Comparison of ENCODE assay signal across 20 cellular contexts in genomic region chr11:117187799-117188481, GRCh38. TPM values are rescaled to one million over a fixed set of nuclear protein-coding genes. Genes with fewer than 3 reads are reported as not detected.
A peak's percentile ranks its signal among the peaks of the same experiment; 100 is the strongest.
DNase-seq lines count a peak whose midpoint lies in the region; ATAC-seq, FAIRE-seq and TF ChIP-seq lines count a peak whose summit lies in the region.
"Had no signal": no experiment of that assay in that cellular context is flagged by ENCODE, and none has a peak within 500 bp of the region (broad histone marks: within the 10 kb centered on the region; RNA-seq: fewer than 3 reads in every experiment).

No MANE protein-coding gene starts in this region.

- H4K20me1 ChIP-seq in HepG2 (ENCODE audit: insufficient read depth, low read length) = no peaks in the 10 kb centered on the region

- no CpG with 5 or more reads among the region's 16 CpGs for WGBS in right lobe of liver (ENCODE audit: insufficient coverage, low coverage, low lambda C conversion rate, missing lambda C conversion rate)
- 98% methylated on average over 11 of the region's 16 CpGs for WGBS in HepG2 (ENCODE audit: low lambda C conversion rate)

- H3K4me2 ChIP-seq in HepG2 (ENCODE audit: low read depth, low read length) = no peak overlapping the region

- H2AFZ ChIP-seq in HepG2 (ENCODE audit: low read length) = no peak overlapping the region

- TF ChIP-seq POLR2A in right lobe of liver (IDR thresholded peaks at IDR 0.05) (no peak), HepG2 (IDR thresholded peaks at IDR 0.05; ENCODE audit: insufficient read depth in 1 of 2, low read depth in 2 of 2, low read length in 2 of 2) (no peak)

- BruUV-seq in HepG2 (replicated peaks; lab: Mats Ljungman, UMichigan) = no TSS peak

- H3K4me1 ChIP-seq in right lobe of liver = no peaks in the 10 kb centered on the region
- H3K4me1 ChIP-seq in HepG2 (ENCODE audit: insufficient read depth, low read length) = peaks cover 20% of the 10 kb centered on the region

- intact Hi-C loops in right lobe of liver (cut with DNase I) = no loop called here
- intact Hi-C loops in HepG2 (cut with micrococcal nuclease; ENCODE audit: unreplicated experiment) = no loop called here
- intact Hi-C loops in posterior cingulate gyrus (cut with DNase I) = no loop called here

- no peak for TF ChIP-seq EP300 in HepG2 (IDR thresholded peaks at IDR 0.05; ENCODE audit: low read depth in 2 of 2, low read length in 2 of 2)
- TF ChIP-seq EP300 in HepG2 (CRISPR knock-in tag; IDR thresholded peaks at IDR 0.05; ENCODE audit: borderline replicate concordance) = no peak

- ATAC-seq in right lobe of liver = no peak
- no peak for ATAC-seq in HepG2
- no peak for ATAC-seq in GM19455 (IDR thresholded peaks at IDR 0.05; ENCODE audit: unreplicated experiment)
- ATAC-seq: activated CD4-positive, CD25-positive, alpha-beta regulatory T cell treated with anti-CD3 and anti-CD28 coated beads, Interleukin-2, amount 50 U/mL, for 24 hours; stimulated activated naive CD8-positive, alpha-beta T cell treated with anti-CD3 and anti-CD28 coated beads, Interleukin-15, Interleukin-2, amounts not matched to agents 100 U/mL and 50 U/mL, for 24 hours had no signal

- H3K9me3 ChIP-seq in right lobe of liver (no peaks in the 10 kb centered on the region), HepG2 (ENCODE audit: low read length) (no peaks in the 10 kb centered on the region)
- H3K9me3 ChIP-seq: esophagus muscularis mucosa had no signal

- H3K27ac ChIP-seq in right lobe of liver (no peak overlapping the region), HepG2 (ENCODE audit: extremely low read length, insufficient read depth, low read length) (no peak overlapping the region)

- H3K4me3 ChIP-seq in right lobe of liver (no peak overlapping the region), HepG2 (replicated peaks in 1 of 3; ENCODE audit: insufficient read depth in 1 of 3, low read depth in 2 of 3, low read length in 3 of 3) (no peak overlapping the region)
- H3K4me3 ChIP-seq: dorsolateral prefrontal cortex, esophagus muscularis mucosa, lung had no signal

- H3K79me2 ChIP-seq in HepG2 (ENCODE audit: insufficient read depth, low read length) = no peaks in the 10 kb centered on the region

- FAIRE-seq in HepG2 (lab: Jason Lieb, UNC) = no peak

- CTCF ChIA-PET in HepG2 (lab: Yijun Ruan, JAX; ENCODE audit: low intra/inter-chr PET ratio, low total read pairs) = no interaction called here

- POLR2A ChIA-PET in HepG2 (lab: Yijun Ruan, JAX) = no interaction called here

- no peak overlapping the region for H3K9ac ChIP-seq in HepG2 (ENCODE audit: insufficient read depth, low read depth, low read length)

- TF ChIP-seq CTCF in right lobe of liver (IDR thresholded peaks at IDR 0.05) = no peak
- no peak for TF ChIP-seq CTCF in HepG2 (CRISPR knock-in tag; IDR thresholded peaks at IDR 0.05)

- peaks cover 0 to 67% (median 26%) of the 10 kb centered on the region in 4 donors for H3K36me3 ChIP-seq in right lobe of liver
- peaks cover 8 to 21% of the 10 kb centered on the region in 2 experiments; a peak in 4 of 5 replicates for H3K36me3 ChIP-seq in HepG2 (replicated peaks in 1 of 2; ENCODE audit: control insufficient read depth in 1 of 2, insufficient read depth in 2 of 2, low read length in 2 of 2)

- no peak for TF ChIP-seq RAD21 in HepG2 (CRISPR knock-in tag; IDR thresholded peaks at IDR 0.05)

- DNase-seq in right lobe of liver = peak in 2 of 3 donors; percentile 14 to 45
- DNase-seq in HepG2 (ENCODE audit: low spot score) = no peak
- peak; percentile 35 for DNase-seq in ecto neural progenitor cell (ENCODE audit: low spot score)
- peak in 6 of 10 donors; percentile 4 to 71 (median 20) for DNase-seq in posterior cingulate gyrus
- DNase-seq in NCI-H1694 treated with DMSO at 0.1 percent for 48 hours (lab: John Stamatoyannopoulos, UW) = no peak
- DNase-seq in NCI-H2107 treated with DMSO at 0.1 percent for 48 hours (lab: John Stamatoyannopoulos, UW; ENCODE audit: unreplicated experiment) = no peak
- DNase-seq in activated naive CD4-positive, alpha-beta T cell (lab: John Stamatoyannopoulos, UW) = no peak
- DNase-seq: activated naive CD4-positive, alpha-beta T cell treated with anti-CD3 and anti-CD28 coated beads for 36 hours; EL; IMR-90; NCI-H187 treated with DMSO at 0.1 percent for 48 hours; NCI-H510A treated with DMSO at 0.1 percent for 48 hours; SHP77; stimulated activated naive CD8-positive, alpha-beta T cell treated with anti-CD3 and anti-CD28 coated beads, Interleukin-15, Interleukin-2, amounts not matched to agents 100 U/mL and 50 U/mL, for 24 hours; T-helper 2 cell had no signal

- in situ Hi-C loops in HepG2 (cut with HindIII; ENCODE audit: extremely low pct_ligation_motif_present, low pct_unique_long_range_greater_than_20kb) = no loop called here

- H3K27me3 ChIP-seq in right lobe of liver (no peaks in the 10 kb centered on the region), HepG2 (ENCODE audit: control insufficient read depth in 1 of 2, insufficient read depth in 2 of 2, low read length in 2 of 2) (no peaks in the 10 kb centered on the region)
- H3K27me3 ChIP-seq: dorsolateral prefrontal cortex, esophagus muscularis mucosa had no signal

RNA-seq across cellular contexts. Expression of gene SIDT2, which starts 9.4 kb away (rescaled TPM):
- total RNA-seq in right lobe of liver = 10 to 100 TPM; 24.6 to 49.9 (median 35.5) TPM
- total RNA-seq in HepG2 (2016; rRNA removed; fragmentation: Illumina TruSeq; extraction: Trizol) = 6.8 and 11.5 TPM in 2 replicates
- 8.7 and 10.3 TPM in 2 replicates for total RNA-seq in HepG2 (2016; cell fraction: cytosol; rRNA removed; fragmentation: Illumina TruSeq; extraction: Trizol; ENCODE audit: low read depth)
- total RNA-seq in HepG2 (2016; cell fraction: insoluble cytoplasmic fraction; rRNA removed; fragmentation: Illumina TruSeq; extraction: Trizol) = 6.4 and 12.0 TPM in 2 replicates
- total RNA-seq in HepG2 (2016; cell fraction: membrane; rRNA removed; fragmentation: Illumina TruSeq; extraction: Trizol) = 8.6 and 9.5 TPM in 2 replicates
- 15.6 and 17.2 TPM in 2 replicates for total RNA-seq in HepG2 (2016; cell fraction: nucleus; rRNA removed; fragmentation: Illumina TruSeq; extraction: Trizol)
- 26.8 and 28.0 TPM in 2 replicates for polyA plus RNA-seq in HepG2 (2011; rRNA removed)
- 10.5 and 14.3 TPM in 2 replicates for polyA plus RNA-seq in HepG2 (2011; cell fraction: cytosol; rRNA removed)
- 82.0 and 109 TPM in 2 replicates for polyA plus RNA-seq in HepG2 (2011; cell fraction: nucleus; rRNA removed)
- 15.1 and 15.4 TPM in 2 replicates for polyA plus RNA-seq in HepG2 (2012)
- 1.9 and 2.2 TPM in 2 replicates for polyA plus RNA-seq in HepG2 (2016; cell fraction: cytosol; fragmentation: Illumina TruSeq; extraction: Trizol; ENCODE audit: low read depth)
- 7.8 and 8.9 TPM in 2 replicates for polyA plus RNA-seq in HepG2 (2016; cell fraction: insoluble cytoplasmic fraction; fragmentation: Illumina TruSeq; extraction: Trizol; ENCODE audit: low read depth)
- polyA plus RNA-seq in HepG2 (2016; cell fraction: membrane; fragmentation: Illumina TruSeq; extraction: Trizol; ENCODE audit: low read depth) = 6.0 and 6.6 TPM in 2 replicates
- 24.9 and 26.7 TPM in 2 replicates for polyA plus RNA-seq in HepG2 (2016; cell fraction: nucleus; fragmentation: Illumina TruSeq; extraction: Trizol; ENCODE audit: insufficient read depth, low read depth)
- polyA minus RNA-seq in HepG2 (2011; rRNA and poly(A)+ RNA removed; ENCODE audit: low replicate concordance) = 25.1 and 71.4 TPM in 2 replicates
- polyA minus RNA-seq in HepG2 (2011; cell fraction: cytosol; rRNA and poly(A)+ RNA removed) = 11.7 and 19.1 TPM in 2 replicates
- 32.3 and 34.8 TPM in 2 replicates for polyA minus RNA-seq in HepG2 (2011; cell fraction: nucleus; rRNA and poly(A)+ RNA removed)

RNA-seq across cellular contexts. Expression of gene TAGLN, which starts 11.2 kb away (rescaled TPM):
- total RNA-seq in right lobe of liver (100 to 1,000 TPM in 4 of 6 experiments, 10 to 100 TPM in 2; 41.2 to 158 (median 112) TPM), HepG2 (2016; rRNA removed; fragmentation: Illumina TruSeq; extraction: Trizol) (75.4 and 93.7 TPM in 2 replicates)
- total RNA-seq in HepG2 (2016; cell fraction: cytosol; rRNA removed; fragmentation: Illumina TruSeq; extraction: Trizol; ENCODE audit: low read depth) = 15.8 and 16.5 TPM in 2 replicates
- 83.7 and 102 TPM in 2 replicates for total RNA-seq in HepG2 (2016; cell fraction: insoluble cytoplasmic fraction; rRNA removed; fragmentation: Illumina TruSeq; extraction: Trizol)
- 20.1 and 22.3 TPM in 2 replicates for total RNA-seq in HepG2 (2016; cell fraction: membrane; rRNA removed; fragmentation: Illumina TruSeq; extraction: Trizol)
- 36.8 and 37.1 TPM in 2 replicates for total RNA-seq in HepG2 (2016; cell fraction: nucleus; rRNA removed; fragmentation: Illumina TruSeq; extraction: Trizol)
- 12.6 and 14.1 TPM in 2 replicates for polyA plus RNA-seq in HepG2 (2011; rRNA removed)
- 11.6 and 11.8 TPM in 2 replicates for polyA plus RNA-seq in HepG2 (2011; cell fraction: cytosol; rRNA removed)
- polyA plus RNA-seq in HepG2 (2011; cell fraction: nucleus; rRNA removed) = 25.0 and 34.5 TPM in 2 replicates
- polyA plus RNA-seq in HepG2 (2012) = 3.6 and 5.8 TPM in 2 replicates
- polyA plus RNA-seq in HepG2 (2016; cell fraction: cytosol; fragmentation: Illumina TruSeq; extraction: Trizol; ENCODE audit: low read depth) = 19.4 and 20.0 TPM in 2 replicates
- polyA plus RNA-seq in HepG2 (2016; cell fraction: insoluble cytoplasmic fraction; fragmentation: Illumina TruSeq; extraction: Trizol; ENCODE audit: low read depth) = 110 TPM in 2 replicates
- polyA plus RNA-seq in HepG2 (2016; cell fraction: membrane; fragmentation: Illumina TruSeq; extraction: Trizol; ENCODE audit: low read depth) = 20.4 and 20.8 TPM in 2 replicates
- 55.4 and 61.9 TPM in 2 replicates for polyA plus RNA-seq in HepG2 (2016; cell fraction: nucleus; fragmentation: Illumina TruSeq; extraction: Trizol; ENCODE audit: insufficient read depth, low read depth)
- polyA minus RNA-seq in HepG2 (2011; rRNA and poly(A)+ RNA removed; ENCODE audit: low replicate concordance) = 1.5 and 8.0 TPM in 2 replicates
- polyA minus RNA-seq in HepG2 (2011; cell fraction: cytosol; rRNA and poly(A)+ RNA removed) = 2.4 and 3.3 TPM in 2 replicates
- polyA minus RNA-seq in HepG2 (2011; cell fraction: nucleus; rRNA and poly(A)+ RNA removed) = 5.0 and 7.5 TPM in 2 replicates

RNA-seq across cellular contexts. Expression of gene PAFAH1B2, which starts 43.9 kb away (rescaled TPM):
- 10 to 100 TPM; 22.2 to 39.1 (median 29.3) TPM for total RNA-seq in right lobe of liver
- total RNA-seq in HepG2 (2016; rRNA removed; fragmentation: Illumina TruSeq; extraction: Trizol) = 104 and 178 TPM in 2 replicates
- total RNA-seq in HepG2 (2016; cell fraction: cytosol; rRNA removed; fragmentation: Illumina TruSeq; extraction: Trizol; ENCODE audit: low read depth) = 34.4 and 37.3 TPM in 2 replicates
- 107 and 164 TPM in 2 replicates for total RNA-seq in HepG2 (2016; cell fraction: insoluble cytoplasmic fraction; rRNA removed; fragmentation: Illumina TruSeq; extraction: Trizol)
- 37.1 and 43.1 TPM in 2 replicates for total RNA-seq in HepG2 (2016; cell fraction: membrane; rRNA removed; fragmentation: Illumina TruSeq; extraction: Trizol)
- total RNA-seq in HepG2 (2016; cell fraction: nucleus; rRNA removed; fragmentation: Illumina TruSeq; extraction: Trizol) = 42.3 and 46.9 TPM in 2 replicates
- 27.0 and 28.8 TPM in 2 replicates for polyA plus RNA-seq in HepG2 (2011; rRNA removed)
- 21.8 and 24.3 TPM in 2 replicates for polyA plus RNA-seq in HepG2 (2011; cell fraction: cytosol; rRNA removed)
- polyA plus RNA-seq in HepG2 (2011; cell fraction: nucleus; rRNA removed) = 15.1 and 15.4 TPM in 2 replicates
- polyA plus RNA-seq in HepG2 (2012) = 23.9 and 26.9 TPM in 2 replicates
- 2.7 and 3.0 TPM in 2 replicates for polyA plus RNA-seq in HepG2 (2016; cell fraction: cytosol; fragmentation: Illumina TruSeq; extraction: Trizol; ENCODE audit: low read depth)
- 70.7 and 75.2 TPM in 2 replicates for polyA plus RNA-seq in HepG2 (2016; cell fraction: insoluble cytoplasmic fraction; fragmentation: Illumina TruSeq; extraction: Trizol; ENCODE audit: low read depth)
- 12.5 and 14.8 TPM in 2 replicates for polyA plus RNA-seq in HepG2 (2016; cell fraction: membrane; fragmentation: Illumina TruSeq; extraction: Trizol; ENCODE audit: low read depth)
- polyA plus RNA-seq in HepG2 (2016; cell fraction: nucleus; fragmentation: Illumina TruSeq; extraction: Trizol; ENCODE audit: insufficient read depth, low read depth) = 26.9 and 30.3 TPM in 2 replicates
- 84.0 and 119 TPM in 2 replicates for polyA minus RNA-seq in HepG2 (2011; rRNA and poly(A)+ RNA removed; ENCODE audit: low replicate concordance)
- polyA minus RNA-seq in HepG2 (2011; cell fraction: cytosol; rRNA and poly(A)+ RNA removed) = 68.8 and 69.8 TPM in 2 replicates
- polyA minus RNA-seq in HepG2 (2011; cell fraction: nucleus; rRNA and poly(A)+ RNA removed) = 42.0 and 56.1 TPM in 2 replicates

RNA-seq across cellular contexts. Expression of gene PCSK7, which starts 43.9 kb away (rescaled TPM):
- total RNA-seq in right lobe of liver (10 to 100 TPM; 19.3 to 28.5 (median 25.8) TPM), HepG2 (2016; rRNA removed; fragmentation: Illumina TruSeq; extraction: Trizol) (6.8 and 13.8 TPM in 2 replicates)
- 7.8 and 8.9 TPM in 2 replicates for total RNA-seq in HepG2 (2016; cell fraction: cytosol; rRNA removed; fragmentation: Illumina TruSeq; extraction: Trizol; ENCODE audit: low read depth)
- 8.1 and 12.0 TPM in 2 replicates for total RNA-seq in HepG2 (2016; cell fraction: insoluble cytoplasmic fraction; rRNA removed; fragmentation: Illumina TruSeq; extraction: Trizol)
- total RNA-seq in HepG2 (2016; cell fraction: membrane; rRNA removed; fragmentation: Illumina TruSeq; extraction: Trizol) = 6.1 and 6.3 TPM in 2 replicates
- 16.5 and 17.3 TPM in 2 replicates for total RNA-seq in HepG2 (2016; cell fraction: nucleus; rRNA removed; fragmentation: Illumina TruSeq; extraction: Trizol)
- polyA plus RNA-seq in HepG2 (2011; rRNA removed) = 13.4 and 14.4 TPM in 2 replicates
- 6.8 and 10.0 TPM in 2 replicates for polyA plus RNA-seq in HepG2 (2011; cell fraction: cytosol; rRNA removed)
- polyA plus RNA-seq in HepG2 (2011; cell fraction: nucleus; rRNA removed) = 63.6 and 86.3 TPM in 2 replicates
- 4.8 and 7.7 TPM in 2 replicates for polyA plus RNA-seq in HepG2 (2012)
- polyA plus RNA-seq in HepG2 (2016; cell fraction: cytosol; fragmentation: Illumina TruSeq; extraction: Trizol; ENCODE audit: low read depth) = 1.6 and 1.8 TPM in 2 replicates
- polyA plus RNA-seq in HepG2 (2016; cell fraction: insoluble cytoplasmic fraction; fragmentation: Illumina TruSeq; extraction: Trizol; ENCODE audit: low read depth) = 7.1 and 8.6 TPM in 2 replicates
- 3.0 and 4.2 TPM in 2 replicates for polyA plus RNA-seq in HepG2 (2016; cell fraction: membrane; fragmentation: Illumina TruSeq; extraction: Trizol; ENCODE audit: low read depth)
- polyA plus RNA-seq in HepG2 (2016; cell fraction: nucleus; fragmentation: Illumina TruSeq; extraction: Trizol; ENCODE audit: insufficient read depth, low read depth) = 59.8 and 63.8 TPM in 2 replicates
- 16.5 and 37.7 TPM in 2 replicates for polyA minus RNA-seq in HepG2 (2011; rRNA and poly(A)+ RNA removed; ENCODE audit: low replicate concordance)
- 3.3 and 6.0 TPM in 2 replicates for polyA minus RNA-seq in HepG2 (2011; cell fraction: cytosol; rRNA and poly(A)+ RNA removed)
- 13.0 and 13.4 TPM in 2 replicates for polyA minus RNA-seq in HepG2 (2011; cell fraction: nucleus; rRNA and poly(A)+ RNA removed)

RNA-seq across cellular contexts. Expression of gene RNF214, which starts 44.5 kb away (rescaled TPM):
- 1 to 10 TPM; 5.6 to 9.4 (median 7.3) TPM for total RNA-seq in right lobe of liver
- total RNA-seq in HepG2 (2016; rRNA removed; fragmentation: Illumina TruSeq; extraction: Trizol) = 10.7 and 12.4 TPM in 2 replicates
- 4.7 and 5.5 TPM in 2 replicates for total RNA-seq in HepG2 (2016; cell fraction: cytosol; rRNA removed; fragmentation: Illumina TruSeq; extraction: Trizol; ENCODE audit: low read depth)
- 10.0 and 10.5 TPM in 2 replicates for total RNA-seq in HepG2 (2016; cell fraction: insoluble cytoplasmic fraction; rRNA removed; fragmentation: Illumina TruSeq; extraction: Trizol)
- total RNA-seq in HepG2 (2016; cell fraction: membrane; rRNA removed; fragmentation: Illumina TruSeq; extraction: Trizol) = 8.0 and 9.2 TPM in 2 replicates
- total RNA-seq in HepG2 (2016; cell fraction: nucleus; rRNA removed; fragmentation: Illumina TruSeq; extraction: Trizol) = 11.2 and 11.4 TPM in 2 replicates
- 12.6 and 12.8 TPM in 2 replicates for polyA plus RNA-seq in HepG2 (2011; rRNA removed)
- 5.0 and 8.9 TPM in 2 replicates for polyA plus RNA-seq in HepG2 (2011; cell fraction: cytosol; rRNA removed)
- polyA plus RNA-seq in HepG2 (2011; cell fraction: nucleus; rRNA removed) = 20.8 and 21.2 TPM in 2 replicates
- 9.1 and 10.6 TPM in 2 replicates for polyA plus RNA-seq in HepG2 (2012)
- 2.7 and 3.1 TPM in 2 replicates for polyA plus RNA-seq in HepG2 (2016; cell fraction: cytosol; fragmentation: Illumina TruSeq; extraction: Trizol; ENCODE audit: low read depth)
- polyA plus RNA-seq in HepG2 (2016; cell fraction: insoluble cytoplasmic fraction; fragmentation: Illumina TruSeq; extraction: Trizol; ENCODE audit: low read depth) = 10.6 and 13.7 TPM in 2 replicates
- polyA plus RNA-seq in HepG2 (2016; cell fraction: membrane; fragmentation: Illumina TruSeq; extraction: Trizol; ENCODE audit: low read depth) = 4.7 and 5.8 TPM in 2 replicates
- 26.2 and 27.4 TPM in 2 replicates for polyA plus RNA-seq in HepG2 (2016; cell fraction: nucleus; fragmentation: Illumina TruSeq; extraction: Trizol; ENCODE audit: insufficient read depth, low read depth)
- polyA minus RNA-seq in HepG2 (2011; rRNA and poly(A)+ RNA removed; ENCODE audit: low replicate concordance) = 20.7 and 43.7 TPM in 2 replicates
- polyA minus RNA-seq in HepG2 (2011; cell fraction: cytosol; rRNA and poly(A)+ RNA removed) = 10.5 and 12.9 TPM in 2 replicates
- polyA minus RNA-seq in HepG2 (2011; cell fraction: nucleus; rRNA and poly(A)+ RNA removed) = 18.7 and 20.5 TPM in 2 replicates

Comparison
In these comparisons a context has a peak if more than half of its experiments do, and no peak if none do; other contexts are left out.
1. DNase-seq: peak in right lobe of liver (2 of 3), ecto neural progenitor cell (single experiment) and posterior cingulate gyrus (6 of 10); none in HepG2 (single experiment), NCI-H1694 treated with DMSO at 0.1 percent for 48 hours (single experiment), NCI-H2107 treated with DMSO at 0.1 percent for 48 hours (single experiment) and activated naive CD4-positive, alpha-beta T cell (0 of 4).